Comparison of ENCODE assay signal across 18 cellular contexts in genomic region chr9:69211424-69212036, GRCh38.
"Had no signal": no experiment of that assay in that cellular context is flagged by ENCODE, and none has a peak within 500 bp of the region (broad histone marks: within the 10 kb centered on the region; RNA-seq: fewer than 3 reads in every experiment).

No MANE protein-coding gene starts in this region.

- H3K4me3 ChIP-seq: dorsolateral prefrontal cortex, ovary, psoas muscle, right lobe of liver, tibial artery, vagina had no signal

- ATAC-seq: natural killer cell; right lobe of liver; stimulated activated memory B cell treated with anti-CD40 and anti-IgM and Interleukin-4, amounts not matched to agents 10 μg/mL and 1 μg/mL and 100 μg/mL, for 72 hours had no signal

- H3K4me1 ChIP-seq: vagina had no signal

- H3K9me3 Mint-ChIP-seq: activated naive CD8-positive, alpha-beta T cell treated with anti-CD3 and anti-CD28 coated beads, Interleukin-2, amount 10 ng/mL, durations not matched to agents 7 days and 5 days; natural killer cell; stimulated activated memory B cell treated with anti-CD40 and anti-IgM and Interleukin-4, amounts not matched to agents 10 μg/mL and 1 μg/mL and 100 μg/mL, for 72 hours had no signal

- H3K4me3 Mint-ChIP-seq: activated naive CD8-positive, alpha-beta T cell treated with anti-CD3 and anti-CD28 coated beads, Interleukin-2, amount 10 ng/mL, durations not matched to agents 7 days and 5 days; natural killer cell; stimulated activated memory B cell treated with anti-CD40 and anti-IgM and Interleukin-4, amounts not matched to agents 10 μg/mL and 1 μg/mL and 100 μg/mL, for 72 hours had no signal

- H3K9me3 ChIP-seq: ovary, psoas muscle, right lobe of liver, tibial artery, vagina had no signal

- H3K27me3 ChIP-seq: dorsolateral prefrontal cortex, ovary, right lobe of liver, tibial artery, vagina had no signal

- DNase-seq: activated CD4-positive, alpha-beta T cell treated with anti-CD3 and anti-CD28 coated beads, Interleukin-2, amount 50 U/mL, for 4 hours; activated naive CD8-positive, alpha-beta T cell treated with anti-CD3 and anti-CD28 coated beads, Interleukin-2, amount 10 ng/mL, durations not matched to agents 7 days and 5 days; amygdala; caudate nucleus; dorsolateral prefrontal cortex; foreskin melanocyte; natural killer cell; ovary; psoas muscle; right lobe of liver; small intestine; stimulated activated CD4-positive, alpha-beta T cell treated with anti-CD3 and anti-CD28 coated beads, Interleukin-4, amount 100 ng/mL, for 4 hours; SW 1271; T-helper 2 cell; tibial artery had no signal

- H3K27ac Mint-ChIP-seq: activated naive CD8-positive, alpha-beta T cell treated with anti-CD3 and anti-CD28 coated beads, Interleukin-2, amount 10 ng/mL, durations not matched to agents 7 days and 5 days; natural killer cell; stimulated activated memory B cell treated with anti-CD40 and anti-IgM and Interleukin-4, amounts not matched to agents 10 μg/mL and 1 μg/mL and 100 μg/mL, for 72 hours had no signal

- H3K36me3 ChIP-seq: ovary, right lobe of liver, vagina had no signal

- H3K36me3 Mint-ChIP-seq: activated naive CD8-positive, alpha-beta T cell treated with anti-CD3 and anti-CD28 coated beads, Interleukin-2, amount 10 ng/mL, durations not matched to agents 7 days and 5 days; natural killer cell had no signal

- H3K27me3 Mint-ChIP-seq: activated naive CD8-positive, alpha-beta T cell treated with anti-CD3 and anti-CD28 coated beads, Interleukin-2, amount 10 ng/mL, durations not matched to agents 7 days and 5 days; stimulated activated memory B cell treated with anti-CD40 and anti-IgM and Interleukin-4, amounts not matched to agents 10 μg/mL and 1 μg/mL and 100 μg/mL, for 72 hours had no signal

- H3K4me1 Mint-ChIP-seq: activated naive CD8-positive, alpha-beta T cell treated with anti-CD3 and anti-CD28 coated beads, Interleukin-2, amount 10 ng/mL, durations not matched to agents 7 days and 5 days; natural killer cell; stimulated activated memory B cell treated with anti-CD40 and anti-IgM and Interleukin-4, amounts not matched to agents 10 μg/mL and 1 μg/mL and 100 μg/mL, for 72 hours had no signal

- H3K27ac ChIP-seq: psoas muscle, right lobe of liver, tibial artery, vagina, VCaP had no signal
